In genomic region chr14:71665781-71666180, GRCh38 we compare ENCODE assay signal across 17 cellular contexts.
"Had no signal": no experiment of that assay in that cellular context is flagged by ENCODE, and none has a peak within 500 bp of the region (broad histone marks: within the 10 kb centered on the region; RNA-seq: fewer than 3 reads in every experiment).

No MANE protein-coding gene starts in this region.

- DNase-seq: activated T-cell treated with anti-CD3 and anti-CD28 coated beads, Interleukin-2, amount 50 U/mL, for 1 hour; adrenal gland; cortex of kidney; lower lobe of right lung; mesendoderm; naive thymus-derived CD4-positive, alpha-beta T cell; occipital lobe; stimulated activated CD4-positive, alpha-beta T cell treated with anti-CD3 and anti-CD28 coated beads, Interleukin-1b, Interleukin-23, amount 100 ng/mL, for 48 hours; substantia nigra; thyroid gland had no signal

- H3K27ac Mint-ChIP-seq: activated naive CD4-positive, alpha-beta T cell treated with anti-CD3 and anti-CD28 coated beads, Interleukin-2, amount 50 U/mL, for 72 hours; naive thymus-derived CD4-positive, alpha-beta T cell; progenitor cell of endocrine pancreas; stimulated activated naive CD8-positive, alpha-beta T cell treated with anti-CD3 and anti-CD28 coated beads, Interleukin-15, Interleukin-2, amounts not matched to agents 100 ng/mL and 50 ng/mL, for 24 hours; WTC11 had no signal

- H3K36me3 ChIP-seq: thyroid gland had no signal

- FAIRE-seq: bronchial epithelial cell had no signal

- H3K27me3 Mint-ChIP-seq: naive thymus-derived CD4-positive, alpha-beta T cell; progenitor cell of endocrine pancreas; stimulated activated naive CD8-positive, alpha-beta T cell treated with anti-CD3 and anti-CD28 coated beads, Interleukin-15, Interleukin-2, amounts not matched to agents 100 ng/mL and 50 ng/mL, for 24 hours had no signal

- H3K9me3 ChIP-seq: adrenal gland, lower lobe of right lung, thyroid gland had no signal

- H3K27ac ChIP-seq: adrenal gland, lower lobe of right lung, thyroid gland had no signal

- H3K4me3 ChIP-seq: adrenal gland, lower lobe of right lung, thyroid gland had no signal

- H3K4me3 Mint-ChIP-seq: naive thymus-derived CD4-positive, alpha-beta T cell; neural crest cell; stimulated activated naive CD8-positive, alpha-beta T cell treated with anti-CD3 and anti-CD28 coated beads, Interleukin-15, Interleukin-2, amounts not matched to agents 100 ng/mL and 50 ng/mL, for 24 hours; WTC11 had no signal

- H3K27me3 ChIP-seq: adrenal gland, thyroid gland had no signal

- ATAC-seq: left lobe of liver; lower lobe of right lung; naive thymus-derived CD4-positive, alpha-beta T cell; WTC11 had no signal

- H3K9me3 Mint-ChIP-seq: activated naive CD4-positive, alpha-beta T cell treated with anti-CD3 and anti-CD28 coated beads, Interleukin-2, amount 50 U/mL, for 72 hours; naive thymus-derived CD4-positive, alpha-beta T cell; neural crest cell; stimulated activated naive CD8-positive, alpha-beta T cell treated with anti-CD3 and anti-CD28 coated beads, Interleukin-15, Interleukin-2, amounts not matched to agents 100 ng/mL and 50 ng/mL, for 24 hours; WTC11 had no signal

- H3K4me1 ChIP-seq: lower lobe of right lung had no signal
